In genomic region chr22:48450188-48450825, GRCh38 we compare ENCODE assay signal across 16 cellular contexts.
"Had no signal": no experiment of that assay in that cellular context is flagged by ENCODE, and none has a peak within 500 bp of the region (broad histone marks: within the 10 kb centered on the region; RNA-seq: fewer than 3 reads in every experiment).

No MANE protein-coding gene starts in this region.

- H3K27me3 ChIP-seq: brain microvascular endothelial cell had no signal

- H3K9me3 ChIP-seq: stomach, thoracic aorta had no signal

- H3K36me3 ChIP-seq: brain microvascular endothelial cell, stomach, thoracic aorta had no signal

- H3K4me3 Mint-ChIP-seq: activated CD4-positive, alpha-beta T cell treated with anti-CD3 and anti-CD28 coated beads, Interleukin-2, amount 10 ng/mL, durations not matched to agents 7 days and 5 days; activated naive CD8-positive, alpha-beta T cell treated with anti-CD3 and anti-CD28 coated beads for 36 hours; activated T-cell treated with anti-CD3 and anti-CD28 coated beads, Interleukin-2, amount 50 U/mL, for 72 hours; central memory CD8-positive, alpha-beta T cell; mesothelial cell of epicardium; nephron progenitor cell had no signal

- H3K9me3 Mint-ChIP-seq: activated CD4-positive, alpha-beta T cell treated with anti-CD3 and anti-CD28 coated beads, Interleukin-2, amount 10 ng/mL, durations not matched to agents 7 days and 5 days; activated naive CD8-positive, alpha-beta T cell treated with anti-CD3 and anti-CD28 coated beads for 36 hours; activated T-cell treated with anti-CD3 and anti-CD28 coated beads, Interleukin-2, amount 50 U/mL, for 72 hours; central memory CD8-positive, alpha-beta T cell; mesothelial cell of epicardium; nephron progenitor cell had no signal

- DNase-seq: activated CD4-positive, alpha-beta T cell treated with anti-CD3 and anti-CD28 coated beads, Interleukin-2, amount 10 ng/mL, durations not matched to agents 7 days and 5 days; activated CD4-positive, CD25-positive, alpha-beta regulatory T cell; activated CD8-positive, alpha-beta memory T cell treated with anti-CD3 and anti-CD28 coated beads, Interleukin-2, amount 50 U/mL, for 48 hours; activated naive CD8-positive, alpha-beta T cell treated with anti-CD3 and anti-CD28 coated beads for 36 hours; activated T-cell treated with anti-CD3 and anti-CD28 coated beads, Interleukin-2, amount 50 U/mL, for 72 hours; amygdala; brain microvascular endothelial cell; effector CD8-positive, alpha-beta T cell; foreskin fibroblast; kidney glomerular epithelial cell; nephron progenitor cell; stomach had no signal

- H3K4me1 ChIP-seq: stomach had no signal

- H3K27ac Mint-ChIP-seq: activated CD4-positive, alpha-beta T cell treated with anti-CD3 and anti-CD28 coated beads, Interleukin-2, amount 10 ng/mL, durations not matched to agents 7 days and 5 days; activated naive CD8-positive, alpha-beta T cell treated with anti-CD3 and anti-CD28 coated beads for 36 hours; activated T-cell treated with anti-CD3 and anti-CD28 coated beads, Interleukin-2, amount 50 U/mL, for 72 hours; mesothelial cell of epicardium; nephron progenitor cell had no signal

- H3K4me1 Mint-ChIP-seq: activated CD4-positive, alpha-beta T cell treated with anti-CD3 and anti-CD28 coated beads, Interleukin-2, amount 10 ng/mL, durations not matched to agents 7 days and 5 days; activated naive CD8-positive, alpha-beta T cell treated with anti-CD3 and anti-CD28 coated beads for 36 hours; central memory CD8-positive, alpha-beta T cell; mesothelial cell of epicardium had no signal

- ATAC-seq: activated T-cell treated with anti-CD3 and anti-CD28 coated beads, Interleukin-2, amount 50 U/mL, for 72 hours; sciatic nerve had no signal

- H3K27ac ChIP-seq: brain microvascular endothelial cell, stomach, thoracic aorta had no signal

- H3K36me3 Mint-ChIP-seq: activated naive CD8-positive, alpha-beta T cell treated with anti-CD3 and anti-CD28 coated beads for 36 hours; mesothelial cell of epicardium had no signal

- H3K27me3 Mint-ChIP-seq: activated CD4-positive, alpha-beta T cell treated with anti-CD3 and anti-CD28 coated beads, Interleukin-2, amount 10 ng/mL, durations not matched to agents 7 days and 5 days; activated naive CD8-positive, alpha-beta T cell treated with anti-CD3 and anti-CD28 coated beads for 36 hours had no signal

- H3K4me3 ChIP-seq: stomach, thoracic aorta had no signal
